Comparison of ENCODE assay signal across 37 cellular contexts in genomic region chr5:93325946-93326345, GRCh38.
"Had no signal": no experiment of that assay in that cellular context is flagged by ENCODE, and none has a peak within 500 bp of the region (broad histone marks: within the 10 kb centered on the region; RNA-seq: fewer than 3 reads in every experiment).

No MANE protein-coding gene starts in this region.

- H3K27me3 Mint-ChIP-seq: activated B cell treated with CpG ODN at 0.5 μM for 24 hours; activated CD4-positive, alpha-beta memory T cell treated with anti-CD3 and anti-CD28 coated beads for 36 hours; activated CD4-positive, alpha-beta T cell treated with anti-CD3 and anti-CD28 coated beads, Interleukin-2, amount 10 ng/mL, durations not matched to agents 24 days and 14 days; activated CD8-positive, alpha-beta T cell treated with anti-CD3 and anti-CD28 coated beads for 36 hours; activated naive CD8-positive, alpha-beta T cell treated with anti-CD3 and anti-CD28 coated beads for 36 hours had no signal

- H3K4me3 Mint-ChIP-seq: activated B cell treated with CpG ODN at 0.5 μM for 24 hours; activated CD4-positive, alpha-beta memory T cell treated with anti-CD3 and anti-CD28 coated beads for 36 hours; activated CD4-positive, alpha-beta T cell treated with anti-CD3 and anti-CD28 coated beads, Interleukin-2, amount 10 ng/mL, durations not matched to agents 24 days and 14 days; activated CD8-positive, alpha-beta T cell treated with anti-CD3 and anti-CD28 coated beads for 36 hours; activated naive CD4-positive, alpha-beta T cell treated with anti-CD3 and anti-CD28 coated beads for 36 hours; activated naive CD8-positive, alpha-beta T cell treated with anti-CD3 and anti-CD28 coated beads for 36 hours; activated T-cell treated with anti-CD3 and anti-CD28 coated beads, Interleukin-2, amount 50 U/mL, for 4 hours; activated T-cell treated with anti-CD3 and anti-CD28 coated beads, Interleukin-2, amount 50 U/mL, for 72 hours; activated T-helper 1 cell treated with anti-CD3 and anti-CD28 coated beads, Interleukin-12 subunit alpha, Interleukin-12 subunit beta, Interleukin-2, Interleukin-4 antibody, amounts not matched to agents 30 ng/mL and 10 ng/mL and 1 ng/mL, durations not matched to agents 14 hours and 24 hours and 36 hours; activated T-helper 17 cell treated with anti-CD3 and anti-CD28 coated beads, Interleukin-2, amount 50 U/mL, for 72 hours; T-helper 1 cell treated with Interleukin-12 subunit alpha and Interleukin-12 subunit beta and Interleukin-4 antibody, amounts not matched to agents 30 μg/mL and 1 μg/mL, for 36 hours; T-helper 2 cell treated with Interferon-gamma antibody and Interleukin-4, amounts not matched to agents 5 μg/mL and 100 μg/mL, for 36 hours had no signal

- H3K36me3 Mint-ChIP-seq: activated CD4-positive, alpha-beta memory T cell treated with anti-CD3 and anti-CD28 coated beads for 36 hours; activated naive CD4-positive, alpha-beta T cell treated with anti-CD3 and anti-CD28 coated beads, Interleukin-2, amount 50 U/mL, for 72 hours; activated naive CD8-positive, alpha-beta T cell treated with anti-CD3 and anti-CD28 coated beads for 36 hours had no signal

- H3K4me3 ChIP-seq: adrenal gland, body of pancreas, breast epithelium had no signal

- H3K9me3 Mint-ChIP-seq: activated B cell treated with CpG ODN at 0.5 μM for 24 hours; activated CD4-positive, alpha-beta memory T cell treated with anti-CD3 and anti-CD28 coated beads for 36 hours; activated CD4-positive, alpha-beta T cell treated with anti-CD3 and anti-CD28 coated beads, Interleukin-2, amount 10 ng/mL, durations not matched to agents 24 days and 14 days; activated CD8-positive, alpha-beta T cell treated with anti-CD3 and anti-CD28 coated beads for 36 hours; activated naive CD4-positive, alpha-beta T cell treated with anti-CD3 and anti-CD28 coated beads for 36 hours; activated naive CD8-positive, alpha-beta T cell treated with anti-CD3 and anti-CD28 coated beads for 36 hours; activated T-cell treated with anti-CD3 and anti-CD28 coated beads, Interleukin-2, amount 50 U/mL, for 4 hours; activated T-helper 1 cell treated with anti-CD3 and anti-CD28 coated beads, Interleukin-12 subunit alpha, Interleukin-12 subunit beta, Interleukin-2, Interleukin-4 antibody, amounts not matched to agents 30 ng/mL and 10 ng/mL and 1 ng/mL, durations not matched to agents 14 hours and 24 hours and 36 hours; activated T-helper 17 cell treated with anti-CD3 and anti-CD28 coated beads, Interleukin-2, amount 50 U/mL, for 72 hours; T-helper 1 cell treated with Interleukin-12 subunit alpha and Interleukin-12 subunit beta and Interleukin-4 antibody, amounts not matched to agents 30 μg/mL and 1 μg/mL, for 36 hours; T-helper 2 cell treated with Interferon-gamma antibody and Interleukin-4, amounts not matched to agents 5 μg/mL and 100 μg/mL, for 36 hours had no signal

- H3K36me3 ChIP-seq: adrenal gland, brain microvascular endothelial cell, breast epithelium had no signal

- FAIRE-seq: astrocyte, TTC549 had no signal

- H3K4me1 ChIP-seq: adrenal gland, body of pancreas, breast epithelium had no signal

- H3K27ac Mint-ChIP-seq: activated B cell treated with CpG ODN at 0.5 μM for 24 hours; activated CD4-positive, alpha-beta memory T cell treated with anti-CD3 and anti-CD28 coated beads for 36 hours; activated CD4-positive, alpha-beta T cell treated with anti-CD3 and anti-CD28 coated beads, Interleukin-2, amount 10 ng/mL, durations not matched to agents 24 days and 14 days; activated CD8-positive, alpha-beta T cell treated with anti-CD3 and anti-CD28 coated beads for 36 hours; activated naive CD4-positive, alpha-beta T cell treated with anti-CD3 and anti-CD28 coated beads for 36 hours; activated naive CD4-positive, alpha-beta T cell treated with anti-CD3 and anti-CD28 coated beads, Interleukin-2, amount 50 U/mL, for 72 hours; activated naive CD8-positive, alpha-beta T cell treated with anti-CD3 and anti-CD28 coated beads for 36 hours; activated T-cell treated with anti-CD3 and anti-CD28 coated beads, Interleukin-2, amount 50 U/mL, for 72 hours; activated T-helper 1 cell treated with anti-CD3 and anti-CD28 coated beads, Interleukin-12 subunit alpha, Interleukin-12 subunit beta, Interleukin-2, Interleukin-4 antibody, amounts not matched to agents 30 ng/mL and 10 ng/mL and 1 ng/mL, durations not matched to agents 14 hours and 24 hours and 36 hours; activated T-helper 17 cell treated with anti-CD3 and anti-CD28 coated beads, Interleukin-2, amount 50 U/mL, for 72 hours; T-helper 1 cell treated with Interleukin-12 subunit alpha and Interleukin-12 subunit beta and Interleukin-4 antibody, amounts not matched to agents 30 μg/mL and 1 μg/mL, for 36 hours; T-helper 2 cell treated with Interferon-gamma antibody and Interleukin-4, amounts not matched to agents 5 μg/mL and 100 μg/mL, for 36 hours had no signal

- DNase-seq: activated B cell treated with CpG ODN at 0.5 μM for 24 hours; activated CD4-positive, alpha-beta memory T cell treated with anti-CD3 and anti-CD28 coated beads for 36 hours; activated CD4-positive, alpha-beta T cell treated with anti-CD3 and anti-CD28 coated beads for 4 hours; activated CD4-positive, alpha-beta T cell treated with anti-CD3 and anti-CD28 coated beads, Interleukin-2, amount 10 ng/mL, durations not matched to agents 24 days and 14 days; activated CD4-positive, alpha-beta T cell treated with anti-CD3 and anti-CD28 coated beads, Interleukin-2, amount 50 U/mL, for 1 hour; activated CD4-positive, alpha-beta T cell treated with anti-CD3 and anti-CD28 coated beads, Interleukin-2, amount 50 U/mL, for 4 hours; activated CD4-positive, CD25-positive, alpha-beta regulatory T cell treated with anti-CD3 and anti-CD28 coated beads, Interleukin-2, amount 50 U/mL, for 72 hours; activated CD8-positive, alpha-beta memory T cell treated with anti-CD3 and anti-CD28 coated beads, Interleukin-2, amount 50 U/mL, for 4 hours; activated CD8-positive, alpha-beta T cell treated with anti-CD3 and anti-CD28 coated beads for 36 hours; activated effector memory CD4-positive, alpha-beta T cell treated with anti-CD3 and anti-CD28 coated beads, Interleukin-2, amount 50 U/mL, for 16 hours; activated gamma-delta T cell treated with Interleukin-2 at 50 U/mL for 16 hours; activated naive CD4-positive, alpha-beta T cell; activated naive CD4-positive, alpha-beta T cell treated with anti-CD3 and anti-CD28 coated beads for 36 hours; activated naive CD4-positive, alpha-beta T cell treated with anti-CD3 and anti-CD28 coated beads, Interleukin-2, amount 50 U/mL, for 16 hours; activated naive CD8-positive, alpha-beta T cell treated with anti-CD3 and anti-CD28 coated beads for 36 hours; activated T-cell treated with anti-CD3 and anti-CD28 coated beads for 4 hours; activated T-cell treated with anti-CD3 and anti-CD28 coated beads, Interleukin-2, amount 50 U/mL, for 1 hour; activated T-cell treated with anti-CD3 and anti-CD28 coated beads, Interleukin-2, amount 50 U/mL, for 4 hours; activated T-cell treated with anti-CD3 and anti-CD28 coated beads, Interleukin-2, amount 50 U/mL, for 72 hours; adrenal gland; amniotic stem cell; aorta; body of pancreas; brain microvascular endothelial cell; central memory CD4-positive, alpha-beta T cell; T-helper 1 cell; T-helper 2 cell; T-helper 9 cell had no signal

- H3K27me3 ChIP-seq: adrenal gland, body of pancreas, brain microvascular endothelial cell, breast epithelium had no signal

- H3K4me1 Mint-ChIP-seq: activated B cell treated with CpG ODN at 0.5 μM for 24 hours; activated CD4-positive, alpha-beta T cell treated with anti-CD3 and anti-CD28 coated beads, Interleukin-2, amount 10 ng/mL, durations not matched to agents 24 days and 14 days; activated naive CD8-positive, alpha-beta T cell treated with anti-CD3 and anti-CD28 coated beads for 36 hours; activated T-helper 17 cell treated with anti-CD3 and anti-CD28 coated beads, Interleukin-2, amount 50 U/mL, for 72 hours had no signal

- H3K27ac ChIP-seq: adrenal gland, body of pancreas, brain microvascular endothelial cell, breast epithelium, VCaP had no signal

- H3K9me3 ChIP-seq: adrenal gland, body of pancreas, breast epithelium had no signal

- ATAC-seq: activated CD8-positive, alpha-beta T cell treated with anti-CD3 and anti-CD28 coated beads for 36 hours; activated naive CD4-positive, alpha-beta T cell treated with anti-CD3 and anti-CD28 coated beads, Interleukin-2, amount 50 U/mL, for 72 hours; activated T-cell treated with anti-CD3 and anti-CD28 coated beads, Interleukin-2, amount 50 U/mL, for 4 hours; activated T-cell treated with anti-CD3 and anti-CD28 coated beads, Interleukin-2, amount 50 U/mL, for 72 hours; activated T-helper 17 cell treated with anti-CD3 and anti-CD28 coated beads, Interleukin-2, amount 50 U/mL, for 72 hours; body of pancreas had no signal
